Comparison of ENCODE assay signal across 8 cellular contexts in genomic region chr18:34976534-34976898, GRCh38.
DNase-seq lines count a peak whose midpoint lies in the region; FAIRE-seq and TF ChIP-seq lines count a peak whose summit lies in the region.

No MANE protein-coding gene starts in this region.

- CTCF ChIA-PET in AG04449 (lab: Yijun Ruan, JAX): interaction anchor here (1.0 kb wide), 1 partner anchor 30 kb away, joined by 4 read pairs; no protein-coding TSS in a partner anchor

- DNase-seq in AG04449 (ENCODE audit: low read depth, low spot score) (no peak), HFF-Myc (ENCODE audit: extremely low read depth, low read depth) (no peak), brain microvascular endothelial cell (no peak), SHP77 (lab: John Stamatoyannopoulos, UW) (no peak), RCC 7860 (ENCODE audit: low spot score) (no peak), 8988T (no peak), GM19240 (ENCODE audit: insufficient read length, low spot score) (no peak)

- FAIRE-seq in RCC 7860 (lab: Jason Lieb, UNC): no peak

- H3K4me1 ChIP-seq in muscle layer of duodenum (ENCODE audit: control insufficient read depth in 1 of 2, insufficient read depth in 2 of 2, low read length in 2 of 2): peaks cover 5% of the 10 kb centered on the region in 2 donors

- H3K27me3 ChIP-seq in brain microvascular endothelial cell (replicated peaks) (no peaks in the 10 kb centered on the region), muscle layer of duodenum (ENCODE audit: low read depth, low read length) (no peaks in the 10 kb centered on the region)

- TF ChIP-seq CTCF in AG04449 (IDR thresholded peaks at IDR 0.05; ENCODE audit: insufficient read depth, low read length, missing control alignments): no peak
- no peak for TF ChIP-seq CTCF in HFF-Myc (IDR thresholded peaks at IDR 0.05; ENCODE audit: low read depth, low read length, missing control alignments)
- no peak for TF ChIP-seq CTCF in brain microvascular endothelial cell (IDR thresholded peaks at IDR 0.05; ENCODE audit: low read depth, low read length, missing control alignments)

- POLR2A ChIA-PET in AG04449 (lab: Yijun Ruan, JAX): no interaction called here

- H3K36me3 ChIP-seq in brain microvascular endothelial cell (replicated peaks) (no peaks in the 10 kb centered on the region), muscle layer of duodenum (ENCODE audit: control insufficient read depth in 1 of 2, insufficient read depth in 2 of 2, low read length in 2 of 2) (no peaks in the 10 kb centered on the region)

- H3K9me3 ChIP-seq in muscle layer of duodenum (ENCODE audit: control insufficient read depth in 1 of 2, low read length in 2 of 2): no peaks in the 10 kb centered on the region

- H3K4me3 ChIP-seq in AG04449 (ENCODE audit: low read depth, low read length) (peak overlapping the region; percentile 64), HFF-Myc (replicated peaks; ENCODE audit: low read depth, low read length) (peak overlapping the region; percentile 70), brain microvascular endothelial cell (ENCODE audit: low read depth, low read length) (peak overlapping the region; percentile 76), muscle layer of duodenum (ENCODE audit: low read depth in 1 of 2, low read length in 2 of 2) (peak overlapping the region; percentile 84 to 98)

- H3K27ac ChIP-seq in brain microvascular endothelial cell: no peak overlapping the region
- no peak overlapping the region for H3K27ac ChIP-seq in muscle layer of duodenum (ENCODE audit: low read length)

- in situ Hi-C loops in brain microvascular endothelial cell (cut with HindIII; ENCODE audit: low pct_ligation_motif_present, low sequenced_read_pairs): no loop called here
